In genomic region chr3:129795596-129795995, GRCh38 we compare ENCODE assay signal across 13 cellular contexts.
DNase-seq lines count a peak whose midpoint lies in the region; ATAC-seq, FAIRE-seq and TF ChIP-seq lines count a peak whose summit lies in the region.
"Had no signal": no experiment of that assay in that cellular context is flagged by ENCODE, and none has a peak within 500 bp of the region (broad histone marks: within the 10 kb centered on the region; RNA-seq: fewer than 3 reads in every experiment).

No MANE protein-coding gene starts in this region.

- no peak overlapping the region for H2BK12ac ChIP-seq in H1 (ENCODE audit: low read depth, low read length)

- H4K20me1 ChIP-seq in H1 (replicated peaks in 1 of 2; ENCODE audit: control insufficient read depth in 1 of 2, insufficient read depth in 2 of 2, low read length in 2 of 2), result peaks cover 0 to 2% of the 10 kb centered on the region in 2 experiments

- H3K27ac ChIP-seq in H1 (ENCODE audit: low read depth, low read length) (no peak overlapping the region), mesendoderm (ENCODE audit: low read depth, low read length) (no peak overlapping the region), SJCRH30 (no peak overlapping the region)

- H3K18ac ChIP-seq in H1 (ENCODE audit: extremely low read depth, low read length) (no peak overlapping the region), mesendoderm (ENCODE audit: low read length) (no peak overlapping the region)

- no peaks in the 10 kb centered on the region for H3K27me3 ChIP-seq in H1 (replicated peaks in 1 of 4; ENCODE audit: control insufficient read depth in 3 of 4, extremely low read depth in 1 of 4, insufficient read depth in 3 of 4, low read length in 3 of 4)
- no peaks in the 10 kb centered on the region for H3K27me3 ChIP-seq in mesendoderm (ENCODE audit: insufficient read depth, low read length, poor library complexity)
- H3K27me3 ChIP-seq in SJCRH30, result no peaks in the 10 kb centered on the region
- H3K27me3 ChIP-seq: transverse colon had no signal

- no peak overlapping the region for H3K4ac ChIP-seq in H1 (replicated peaks; ENCODE audit: insufficient read length, low read depth, low read length)
- H3K4ac ChIP-seq in mesendoderm (ENCODE audit: low read depth, low read length), result no peak overlapping the region

- no peaks in the 10 kb centered on the region for H3K36me3 ChIP-seq in H1 (ENCODE audit: control insufficient read depth in 2 of 4, insufficient read depth in 4 of 4, low read length in 3 of 4)
- no peaks in the 10 kb centered on the region for H3K36me3 ChIP-seq in mesendoderm (ENCODE audit: control insufficient read depth, insufficient read depth, low read length)
- no peaks in the 10 kb centered on the region; the same call in none of the 2 replicates for H3K36me3 ChIP-seq in SJCRH30
- H3K36me3 ChIP-seq: transverse colon had no signal

- H4K5ac ChIP-seq in H1 (ENCODE audit: insufficient read length, low read depth, low read length) (no peak overlapping the region), mesendoderm (ENCODE audit: low read length) (no peak overlapping the region)

- H2BK20ac ChIP-seq in H1 (ENCODE audit: low read length), result no peak overlapping the region

- no peaks in the 10 kb centered on the region; the same call in 1 of the 2 replicates for H3K79me1 ChIP-seq in H1 (ENCODE audit: low read depth, low read length)
- H3K79me1 ChIP-seq in mesendoderm (ENCODE audit: low read length), result no peaks in the 10 kb centered on the region

- H2AFZ ChIP-seq in H1 (ENCODE audit: low read length), result no peak overlapping the region

- no peak overlapping the region for H2AK5ac ChIP-seq in H1 (ENCODE audit: low read depth, low read length)
- H2AK5ac ChIP-seq in mesendoderm (ENCODE audit: low read length), result no peak overlapping the region

- no peak for TF ChIP-seq POLR2A in H1 (IDR thresholded peaks at IDR 0.05; ENCODE audit: control extremely low read depth in 1 of 2, low read depth in 2 of 2, low read length in 2 of 2)

- H3K9me3 ChIP-seq in H1 (ENCODE audit: insufficient read depth in 2 of 2, low read depth in 1 of 2, low read length in 1 of 2) (no peaks in the 10 kb centered on the region), SJCRH30 (replicated peaks) (no peaks in the 10 kb centered on the region)
- H3K9me3 ChIP-seq: transverse colon had no signal

- H3K56ac ChIP-seq in H1 (replicated peaks; ENCODE audit: insufficient read length, low read depth, low read length), result no peak overlapping the region
- no peak overlapping the region for H3K56ac ChIP-seq in mesendoderm (ENCODE audit: low read length)

- no peak for FAIRE-seq in H1 (lab: Jason Lieb, UNC)
- FAIRE-seq: colon had no signal

- H3K9ac ChIP-seq in H1 (replicated peaks in 1 of 4; ENCODE audit: extremely low read depth in 1 of 4, low read depth in 3 of 4, low read length in 3 of 4) (no peak overlapping the region), mesendoderm (ENCODE audit: low read length) (no peak overlapping the region)

- no peak for TF ChIP-seq RAD21 in H1 (IDR thresholded peaks at IDR 0.05 in 1 of 2, conservative IDR thresholded peaks at IDR 0.05 in 1 of 2; ENCODE audit: low read depth in 2 of 2, low read length in 2 of 2)

- peaks cover 4% of the 10 kb centered on the region; the same call in 1 of the 2 replicates for H3K23me2 ChIP-seq in H1 (ENCODE audit: low read depth, low read length)

- POLR2A ChIA-PET in H1 (lab: Charles Lee; ENCODE audit: partially characterized antibody), result interaction anchor here (1.0 kb wide), 1 partner anchor 9 kb away, joined by 3 read pairs; no protein-coding TSS in a partner anchor

- H3K4me3 ChIP-seq in H1 (ENCODE audit: extremely low read depth in 1 of 4, insufficient read depth in 2 of 4, low read depth in 3 of 4, low read length in 4 of 4) (peak overlapping the region in 1 of 4 experiments; percentile 52; a peak in 1 of 8 replicates), mesendoderm (ENCODE audit: low read length) (no peak overlapping the region), SJCRH30 (no peak overlapping the region)
- H3K4me3 ChIP-seq: transverse colon had no signal

- H4K8ac ChIP-seq in H1 (ENCODE audit: extremely low read depth, insufficient read depth, low read length) (no peak overlapping the region), mesendoderm (ENCODE audit: low read depth, low read length) (no peak overlapping the region)

- TF ChIP-seq CTCF in H1 (IDR thresholded peaks at IDR 0.05; ENCODE audit: control extremely low read depth in 1 of 3, insufficient read depth in 1 of 3, low read depth in 1 of 3, low read length in 3 of 3), result no peak

- CTCF ChIA-PET in H1 (lab: Charles Lee; ENCODE audit: partially characterized antibody), result interaction anchor here (0.9 to 2.7 kb wide), 3 partner anchors 15 to 33 kb away, joined by 3 to 10 read pairs (median 3); no protein-coding TSS in a partner anchor

- no peak overlapping the region for H4K91ac ChIP-seq in H1 (replicated peaks; ENCODE audit: insufficient read length, low read length)

- H3K14ac ChIP-seq in H1 (ENCODE audit: insufficient read length), result no peak overlapping the region

- DNase-seq in EL, result peak; percentile 25
- DNase-seq in NCI-H526 (lab: John Stamatoyannopoulos, UW), result peak; percentile 62 to 83
- peak in 1 of 2 experiments; percentile 9 for DNase-seq in H1 (ENCODE audit: low read depth in 1 of 2, low spot score in 2 of 2)
- peak; percentile 41 for DNase-seq in mesendoderm
- no peak for DNase-seq in SJCRH30
- DNase-seq in NCI-H2171 treated with DMSO at 0.1 percent for 48 hours (lab: John Stamatoyannopoulos, UW), result no peak
- DNase-seq: activated CD4-positive, alpha-beta memory T cell treated with anti-CD3 and anti-CD28 coated beads for 36 hours; activated naive CD4-positive, alpha-beta T cell treated with Interleukin-2 at 50 U/mL for 16 hours; MM.1S had no signal

- no peak overlapping the region for H3K23ac ChIP-seq in H1 (ENCODE audit: insufficient read length)
- no peak overlapping the region for H3K23ac ChIP-seq in mesendoderm (ENCODE audit: low read length)

- no peak overlapping the region for H2BK120ac ChIP-seq in H1 (replicated peaks; ENCODE audit: low read depth, low read length)
- H2BK120ac ChIP-seq in mesendoderm (ENCODE audit: low read depth, low read length), result no peak overlapping the region

- no peak for ATAC-seq in HG02798 (IDR thresholded peaks at IDR 0.05; ENCODE audit: poor library complexity, unreplicated experiment)
- no peak for ATAC-seq in GM21390 (IDR thresholded peaks at IDR 0.05; ENCODE audit: unreplicated experiment)

- H2BK15ac ChIP-seq in H1 (ENCODE audit: low read length), result no peak overlapping the region
- H2BK15ac ChIP-seq in mesendoderm (replicated peaks; ENCODE audit: low read depth), result no peak overlapping the region

- 79% methylated on average over 4 of the region's 4 CpGs; no CpG with 5 or more reads in 1 of the 2 experiments for WGBS in H1 (ENCODE audit: extremely low coverage in 1 of 2, insufficient coverage in 1 of 2, insufficient read length in 1 of 2, insufficient replicate concordance in 2 of 2, low coverage in 1 of 2, low lambda C conversion rate in 2 of 2, missing lambda C conversion rate in 1 of 2), 2 experiments
- no CpG with 5 or more reads among the region's 4 CpGs for WGBS in mesendoderm (ENCODE audit: extremely low coverage, insufficient coverage, low lambda C conversion rate)

- no peak overlapping the region for H2BK5ac ChIP-seq in H1 (ENCODE audit: low read depth, low read length)
- H2BK5ac ChIP-seq in mesendoderm (ENCODE audit: low read length), result no peak overlapping the region

- H3K4me2 ChIP-seq in H1 (ENCODE audit: insufficient read depth in 1 of 2, low read depth in 2 of 2, low read length in 2 of 2) (peak overlapping the region; percentile 20 to 69; a peak in 2 of 4 replicates), mesendoderm (ENCODE audit: low read length) (no peak overlapping the region)

- TF ChIP-seq EP300 in H1 (IDR thresholded peaks at IDR 0.05; ENCODE audit: borderline replicate concordance in 1 of 2, low read depth in 2 of 2, low read length in 2 of 2), result no peak

- H3K4me1 ChIP-seq in H1 (replicated peaks in 1 of 4; ENCODE audit: control insufficient read depth in 3 of 4, insufficient read depth in 4 of 4, low read length in 3 of 4) (peaks cover 4 to 18% (median 10%) of the 10 kb centered on the region in 4 experiments), mesendoderm (ENCODE audit: control insufficient read depth, low read depth, low read length) (peaks cover 5% of the 10 kb centered on the region), SJCRH30 (peaks cover 14% of the 10 kb centered on the region)

- H3K79me2 ChIP-seq in H1 (ENCODE audit: control insufficient read depth in 1 of 2, insufficient read depth in 2 of 2, low read length in 2 of 2), result no peaks in the 10 kb centered on the region
- H3K79me2 ChIP-seq in mesendoderm (ENCODE audit: control insufficient read depth, insufficient read depth, low read length), result no peaks in the 10 kb centered on the region

TF ChIP-seq in H1, 55 proteins besides CTCF, POLR2A, EP300 and RAD21:
- no peak for TF ChIP-seq RBBP5 (IDR thresholded peaks at IDR 0.05; ENCODE audit: borderline replicate concordance, low read depth, low read length)
- TF ChIP-seq CREB1 (IDR thresholded peaks at IDR 0.05), result no peak
- no peak for TF ChIP-seq SIX5 (IDR thresholded peaks at IDR 0.05; ENCODE audit: low read depth, low read length)
- no peak for TF ChIP-seq RFX5 (IDR thresholded peaks at IDR 0.05; ENCODE audit: borderline replicate concordance, low read depth, low read length)

Comparison
In these comparisons a context has a peak if more than half of its experiments do, and no peak if none do; other contexts are left out.
1. DNase-seq: peak in EL (single experiment), NCI-H526 (2 of 2) and mesendoderm (single experiment); none in SJCRH30 (0 of 2) and NCI-H2171 treated with DMSO at 0.1 percent for 48 hours (single experiment).